24 cellular contexts compared by ENCODE assay signal in genomic region chr10:15280462-15280861, GRCh38.
"Had no signal": no experiment of that assay in that cellular context is flagged by ENCODE, and none has a peak within 500 bp of the region (broad histone marks: within the 10 kb centered on the region; RNA-seq: fewer than 3 reads in every experiment).

No MANE protein-coding gene starts in this region.

- H3K27ac ChIP-seq: breast epithelium, colonic mucosa, epithelial cell of prostate, esophagus squamous epithelium, gastroesophageal sphincter, neutrophil, right lobe of liver, thyroid gland had no signal

- DNase-seq: activated CD4-positive, alpha-beta memory T cell treated with anti-CD3 and anti-CD28 coated beads for 36 hours; activated CD4-positive, alpha-beta T cell treated with anti-CD3 and anti-CD28 coated beads, Interleukin-2, amount 10 ng/mL, durations not matched to agents 24 days and 14 days; activated CD4-positive, CD25-positive, alpha-beta regulatory T cell treated with anti-CD3 and anti-CD28 coated beads, Interleukin-2, amount 50 U/mL, for 72 hours; activated CD8-positive, alpha-beta memory T cell treated with anti-CD3 and anti-CD28 coated beads, Interleukin-2, amount 50 U/mL, for 4 hours; activated gamma-delta T cell; activated naive CD8-positive, alpha-beta T cell treated with anti-CD3 and anti-CD28 coated beads, Interleukin-2, amount 50 U/mL, for 24 hours; activated T-cell treated with anti-CD3 and anti-CD28 coated beads, Interleukin-2, amount 50 U/mL, for 1 hour; amygdala; colonic mucosa; esophagus squamous epithelium; hippocampal formation; left colon; naive B cell; nephron progenitor cell; right lobe of liver; stimulated activated CD4-positive, alpha-beta T cell treated with anti-CD3 and anti-CD28 coated beads, Interleukin-4, amount 100 ng/mL, for 24 hours; T-helper 17 cell; T1000; thyroid gland had no signal

- H3K4me3 ChIP-seq: breast epithelium, colonic mucosa, esophagus squamous epithelium, gastroesophageal sphincter, right lobe of liver, thyroid gland had no signal

- ATAC-seq: activated naive CD8-positive, alpha-beta T cell treated with anti-CD3 and anti-CD28 coated beads, Interleukin-2, amount 50 U/mL, for 24 hours; gastroesophageal sphincter; left colon; stimulated activated effector memory CD8-positive, alpha-beta T cell treated with anti-CD3 and anti-CD28 coated beads, Interleukin-12 subunit alpha, Interleukin-12 subunit beta, amount 100 ng/mL, for 72 hours; T-helper 17 cell had no signal
